ENCODE assay signal across 8 cellular contexts in the genomic region with DNA sequence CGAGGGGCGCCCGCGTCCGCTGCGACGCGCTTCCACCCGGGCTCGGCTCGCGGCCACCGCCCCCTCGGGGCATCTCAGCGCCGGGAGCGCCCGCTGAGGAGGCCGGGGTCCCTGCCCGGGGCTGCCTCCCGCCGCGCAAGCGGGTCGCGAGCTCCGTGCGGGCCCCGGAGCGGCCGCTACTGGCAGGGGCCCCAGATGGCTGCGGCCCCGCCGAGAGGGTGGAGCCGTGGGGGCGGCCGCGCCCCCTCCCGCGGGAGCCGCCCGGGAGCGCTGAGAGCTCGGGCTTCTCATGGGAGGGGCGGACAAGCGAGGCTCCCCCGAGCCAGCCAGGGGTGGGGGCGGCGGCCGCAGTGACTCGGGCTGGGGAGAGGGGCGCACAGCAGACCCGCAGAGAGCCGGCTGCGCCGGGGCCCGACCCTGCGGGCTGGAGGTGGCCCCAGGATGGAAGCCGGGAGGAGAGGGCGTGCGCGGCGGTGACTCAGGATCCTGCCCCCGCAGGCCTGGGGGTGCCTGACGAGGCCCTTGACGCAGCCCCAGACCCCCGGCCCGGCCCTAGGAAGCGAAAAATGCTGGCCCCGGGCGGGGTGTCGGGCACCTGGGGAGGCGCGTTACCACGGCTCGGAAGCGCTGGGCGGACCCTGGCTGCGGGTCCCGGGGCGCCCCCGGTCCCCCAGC. TPM values are rescaled to one million over a fixed set of nuclear protein-coding genes. Genes with fewer than 3 reads are reported as not detected.
DNase-seq lines count a peak whose midpoint lies in the region; TF ChIP-seq lines count a peak whose summit lies in the region.

No MANE protein-coding gene starts in this region.

- H3K9ac ChIP-seq in GM23248: peak overlapping the region; percentile 64

- intact Hi-C loops in OCI-LY7 (cut with micrococcal nuclease; ENCODE audit: unreplicated experiment): loop anchor here (2.0 to 5.0 kb wide), 4 partner anchors 43 to 378 kb away; a partner anchor contains a TSS

- H3K36me3 ChIP-seq in GM06990 (ENCODE audit: control insufficient read depth, insufficient read depth, low read length): no peaks in the 10 kb centered on the region; the same call in none of the 2 replicates
- H3K36me3 ChIP-seq in GM23248 (ENCODE audit: low read depth): no peaks in the 10 kb centered on the region
- H3K36me3 ChIP-seq in OCI-LY7 (ENCODE audit: insufficient read depth, low read length): no peaks in the 10 kb centered on the region

- no TSS peak for BruUV-seq in OCI-LY7 (replicated peaks; lab: Mats Ljungman, UMichigan)

- peak overlapping the region; percentile 83 for H3K4me2 ChIP-seq in GM23248 (ENCODE audit: unreplicated experiment)
- peak overlapping the region; percentile 78 for H3K4me2 ChIP-seq in OCI-LY7 (ENCODE audit: low read length)

- peaks cover 16% of the 10 kb centered on the region for H3F3A ChIP-seq in GM23248 (ENCODE audit: insufficient read depth)

- peak overlapping the region; percentile 78 for H2AFZ ChIP-seq in GM23248
- H2AFZ ChIP-seq in OCI-LY7 (ENCODE audit: low read length): peak overlapping the region; percentile 87

- TF ChIP-seq CTCF in GM06990 (IDR thresholded peaks at IDR 0.05; ENCODE audit: insufficient read depth, low read length, poor library complexity, severe bottlenecking) (no peak), OCI-LY7 (conservative IDR thresholded peaks at IDR 0.05; ENCODE audit: low read length) (no peak)

- DNase-seq in GM06990 (ENCODE audit: extremely low read depth, insufficient read length) (peak; percentile 64), GM23248 (peak; percentile 74), OCI-LY7 (ENCODE audit: low spot score) (peak; percentile 55), astrocyte of the hippocampus (ENCODE audit: low read depth, low spot score) (peak; percentile 74), iPS-NIHi11 (ENCODE audit: low spot score) (peak; percentile 47), DMS153 (lab: John Stamatoyannopoulos, UW) (no peak), GM19240 (ENCODE audit: insufficient read length, low spot score) (no peak)
- peak; percentile 35 for DNase-seq in stimulated activated CD4-positive, alpha-beta T cell treated with anti-CD3 and anti-CD28 coated beads, Interleukin-2, amount 100 ng/mL, for 4 hours (ENCODE audit: low read depth)

- H3K4me3 ChIP-seq in GM06990 (replicated peaks; ENCODE audit: low read depth, low read length) (peak overlapping the region; percentile 87), GM23248 (peak overlapping the region; percentile 92), OCI-LY7 (ENCODE audit: low read depth, low read length, poor library complexity, severe bottlenecking) (peak overlapping the region; percentile 91)

- POLR2A ChIA-PET in OCI-LY7 (lab: Charles Lee): no interaction called here

- H3K27me3 ChIP-seq in GM06990 (replicated peaks; ENCODE audit: control insufficient read depth, insufficient read depth, low read length) (no peaks in the 10 kb centered on the region), GM23248 (replicated peaks; ENCODE audit: insufficient read depth) (no peaks in the 10 kb centered on the region)

- no peak overlapping the region for H3K27ac ChIP-seq in GM23248
- no peak overlapping the region for H3K27ac ChIP-seq in OCI-LY7 (ENCODE audit: low read depth, low read length, poor library complexity, severe bottlenecking)

- in situ Hi-C loops in GM23248 (cut with MboI): no loop called here

- CTCF ChIA-PET in OCI-LY7 (lab: Charles Lee; ENCODE audit: unreplicated experiment): no interaction called here

- H3K9me3 ChIP-seq in GM23248 (ENCODE audit: low read depth) (no peaks in the 10 kb centered on the region), OCI-LY7 (ENCODE audit: low read length) (no peaks in the 10 kb centered on the region)

- H3K4me1 ChIP-seq in GM23248 (ENCODE audit: insufficient read depth) (peaks cover 6% of the 10 kb centered on the region; the same call in 1 of the 2 replicates), OCI-LY7 (ENCODE audit: insufficient read depth, low read length, poor library complexity, severe bottlenecking) (peaks cover 20% of the 10 kb centered on the region)

- WGBS in GM23248 (ENCODE audit: low coverage in 1 of 2, low lambda C conversion rate in 2 of 2, missing lambda C conversion rate in 2 of 2), 2 experiments: 6 to 7% methylated on average over 40 to 52 of the region's 82 CpGs

- H3K9me2 ChIP-seq in GM23248 (ENCODE audit: insufficient read depth) (no peaks in the 10 kb centered on the region), OCI-LY7 (ENCODE audit: insufficient read depth, low read length) (no peaks in the 10 kb centered on the region)

- H4K20me1 ChIP-seq in GM23248 (ENCODE audit: insufficient read depth) (no peaks in the 10 kb centered on the region), OCI-LY7 (ENCODE audit: insufficient read depth, low read length) (peaks cover 12% of the 10 kb centered on the region; the same call in 1 of the 2 replicates)

- peaks cover 24% of the 10 kb centered on the region for H3K79me2 ChIP-seq in GM23248 (ENCODE audit: insufficient read depth)
- 0 out of 2 replicates have a peak, but pooled peaks cover 6% of the 10 kb centered on the region for H3K79me2 ChIP-seq in OCI-LY7 (ENCODE audit: insufficient read depth, low read depth, low read length)

RNA-seq across cellular contexts. Expression of a gene that starts 0.6 kb away (rescaled TPM):
- total RNA-seq in GM23248 (2014; rRNA removed; shearing (Covaris generic)): 16.6 and 23.0 TPM in 2 replicates
- 0.87 and 0.96 TPM in 2 replicates for polyA plus RNA-seq in GM23248 (2016; fragmentation: Nextera tagmentation; extraction: Ambion mirVana)
- 6.8 and 10.3 TPM in 2 replicates for total RNA-seq in OCI-LY7 (2014; rRNA removed; shearing (Covaris generic))
- 12.7 TPM in 2 replicates for total RNA-seq in OCI-LY7 (2022)

RNA-seq across cellular contexts. Expression of a gene that starts 44.1 kb away (rescaled TPM):
- total RNA-seq in GM23248 (2014; rRNA removed; shearing (Covaris generic)): 10.6 and 15.3 TPM in 2 replicates
- 0.30 and 0.86 TPM in 2 replicates for polyA plus RNA-seq in GM23248 (2016; fragmentation: Nextera tagmentation; extraction: Ambion mirVana)
- 57.9 and 71.1 TPM in 2 replicates for total RNA-seq in OCI-LY7 (2014; rRNA removed; shearing (Covaris generic))
- total RNA-seq in OCI-LY7 (2022): 81.6 and 81.8 TPM in 2 replicates

Comparison
In these comparisons a context has a peak if more than half of its experiments do, and no peak if none do; other contexts are left out.
1. DNase-seq: peak in GM06990 (single experiment), GM23248 (single experiment), OCI-LY7 (single experiment), astrocyte of the hippocampus (single experiment), iPS-NIHi11 (single experiment) and stimulated activated CD4-positive, alpha-beta T cell treated with anti-CD3 and anti-CD28 coated beads, Interleukin-2, amount 100 ng/mL, for 4 hours (single experiment); none in DMS153 (single experiment) and GM19240 (single experiment).
2. Peak in every context shown above with its lines, with median percentiles within 50 percentile points of each other: H3K4me3 ChIP-seq.